9 cellular contexts compared by ENCODE assay signal in the genomic region with DNA sequence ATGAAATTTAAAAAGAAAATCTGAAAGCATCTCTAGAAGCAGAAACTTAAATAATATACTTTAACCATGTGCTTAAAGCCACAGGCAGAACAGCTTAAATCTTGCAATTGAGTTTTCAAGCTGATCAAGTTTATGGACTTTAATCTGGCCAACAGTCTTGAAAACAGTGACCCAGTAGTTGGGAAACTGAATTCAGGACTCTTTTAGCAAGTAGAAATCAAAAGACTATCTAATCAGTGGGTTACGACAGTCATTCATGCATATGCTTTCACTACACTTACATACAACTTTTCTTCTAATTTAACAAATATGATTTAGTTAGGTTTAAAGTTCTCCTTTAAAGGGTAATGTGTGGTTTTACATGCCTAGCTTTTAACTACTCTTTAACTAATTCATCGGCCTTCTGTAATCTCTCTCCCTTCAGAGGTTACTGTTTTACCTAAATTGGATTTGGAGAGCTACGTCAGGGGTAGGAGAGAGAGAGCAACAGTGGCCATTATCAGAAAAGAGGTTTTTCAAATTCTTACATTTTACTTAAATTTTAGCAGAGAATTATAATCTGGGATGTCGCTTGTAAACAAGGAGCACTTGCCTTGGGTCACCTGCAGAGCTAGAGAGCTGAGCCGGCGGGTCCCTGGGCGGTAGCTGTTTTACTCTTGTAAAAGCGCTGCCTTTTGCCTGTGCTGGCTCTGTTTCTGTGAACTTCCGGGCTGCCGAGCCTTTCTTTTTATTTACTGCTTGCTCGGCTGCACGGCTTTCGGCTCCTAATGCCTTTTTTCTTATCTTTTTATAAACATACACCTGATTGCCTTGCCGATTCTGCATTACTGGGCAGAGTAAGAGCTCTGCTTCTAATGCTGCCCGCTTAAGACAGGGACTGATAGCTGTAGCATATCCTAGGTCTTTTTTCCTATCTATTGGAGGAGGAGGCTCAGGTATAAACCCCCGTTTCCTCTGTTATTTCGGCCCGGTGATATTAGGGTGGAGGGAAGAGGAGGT. TPM values are rescaled to one million over a fixed set of nuclear protein-coding genes. Genes with fewer than 3 reads are reported as not detected.
A peak's percentile ranks its signal among the peaks of the same experiment; 100 is the strongest.
DNase-seq lines count a peak whose midpoint lies in the region; ATAC-seq and TF ChIP-seq lines count a peak whose summit lies in the region.
"Had no signal": no experiment of that assay in that cellular context is flagged by ENCODE, and none has a peak within 500 bp of the region (broad histone marks: within the 10 kb centered on the region; RNA-seq: fewer than 3 reads in every experiment).

No MANE protein-coding gene starts in this region.

- H3K4me1 Mint-ChIP-seq in nephron: peaks cover 15% of the 10 kb centered on the region

- peak overlapping the region; percentile 46 to 68 for H3K9ac ChIP-seq in stomach smooth muscle (ENCODE audit: low read length in 2 of 2)

- no peaks in the 10 kb centered on the region for H3K9me3 Mint-ChIP-seq in nephron

- no peaks in the 10 kb centered on the region for H3K36me3 ChIP-seq in stomach smooth muscle (ENCODE audit: control insufficient read depth in 2 of 2, insufficient read depth in 2 of 2, low read length in 2 of 2)
- H3K36me3 ChIP-seq: SJSA1 had no signal

- peak overlapping the region; percentile 70 to 84 (median 80) for H3K4me3 Mint-ChIP-seq in nephron

- H3K36me3 Mint-ChIP-seq in nephron (ENCODE audit: low read depth): no peaks in the 10 kb centered on the region

- DNase-seq in EH (ENCODE audit: low read depth) (peak; percentile 14), M059J (ENCODE audit: low read depth) (peak; percentile 20), epithelial cell of proximal tubule (ENCODE audit: low read depth) (peak; percentile 15), NCI-H1048 (lab: John Stamatoyannopoulos, UW) (no peak)
- peak; percentile 82 for DNase-seq in activated CD8-positive, alpha-beta memory T cell treated with anti-CD3 and anti-CD28 coated beads for 24 hours

- ATAC-seq in GM21576 (IDR thresholded peaks at IDR 0.05; ENCODE audit: unreplicated experiment): peak; percentile 87

- H3K27ac ChIP-seq in stomach smooth muscle (ENCODE audit: low read length): no peak overlapping the region
- H3K27ac ChIP-seq: SJSA1 had no signal

- H3K4me3 ChIP-seq in epithelial cell of proximal tubule (ENCODE audit: low read depth, low read length) (peak overlapping the region; percentile 52), stomach smooth muscle (ENCODE audit: low read length in 2 of 2) (peak overlapping the region; percentile 73 to 78)
- H3K4me3 ChIP-seq: SJSA1 had no signal

- H3K27me3 Mint-ChIP-seq in nephron (ENCODE audit: low read depth): peaks cover 50% of the 10 kb centered on the region

- no peaks in the 10 kb centered on the region for H3K9me3 ChIP-seq in stomach smooth muscle (ENCODE audit: control insufficient read depth in 2 of 2, low read length in 2 of 2)
- H3K9me3 ChIP-seq: SJSA1 had no signal

- no peaks in the 10 kb centered on the region for H3K27me3 ChIP-seq in stomach smooth muscle (ENCODE audit: control insufficient read depth in 1 of 2, insufficient read depth in 2 of 2, low read length in 2 of 2)

- TF ChIP-seq CTCF in epithelial cell of proximal tubule (conservative IDR thresholded peaks at IDR 0.05; ENCODE audit: low read depth, low read length): no peak
- TF ChIP-seq CTCF in nephron (IDR thresholded peaks at IDR 0.05; ENCODE audit: unreplicated experiment in 3 of 3): no peak

- H3K4me1 ChIP-seq in stomach smooth muscle (ENCODE audit: control insufficient read depth, insufficient read depth, low read length): no peaks in the 10 kb centered on the region
- H3K4me1 ChIP-seq: SJSA1 had no signal

- peak overlapping the region; percentile 72 to 90 (median 76) for H3K27ac Mint-ChIP-seq in nephron

RNA-seq across cellular contexts. Expression of a gene that starts 17.4 kb away (rescaled TPM):
- total RNA-seq in M059J (2014; rRNA removed; shearing (Covaris generic)): not detected in 2 replicates
- not detected in 2 replicates for total RNA-seq in epithelial cell of proximal tubule
- total RNA-seq: SJSA1 had no signal

RNA-seq across cellular contexts. Expression of a gene that starts 28.8 kb away (rescaled TPM):
- 36.6 and 48.5 TPM in 2 replicates for total RNA-seq in M059J (2014; rRNA removed; shearing (Covaris generic))
- total RNA-seq in epithelial cell of proximal tubule: 38.9 and 50.6 TPM in 2 replicates
